20 cellular contexts compared by ENCODE assay signal in genomic region chr1:21312407-21312992, GRCh38. TPM values are rescaled to one million over a fixed set of nuclear protein-coding genes. Genes with fewer than 3 reads are reported as not detected.
DNase-seq lines count a peak whose midpoint lies in the region; ATAC-seq and TF ChIP-seq lines count a peak whose summit lies in the region.
"Had no signal": no experiment of that assay in that cellular context is flagged by ENCODE, and none has a peak within 500 bp of the region (broad histone marks: within the 10 kb centered on the region; RNA-seq: fewer than 3 reads in every experiment).

No MANE protein-coding gene starts in this region.

- H3K79me2 ChIP-seq in GM23248 (ENCODE audit: insufficient read depth), result peaks cover 41% of the 10 kb centered on the region

- TF ChIP-seq CTCF in WTC11 (IDR thresholded peaks at IDR 0.05), result no peak
- TF ChIP-seq CTCF in esophagus squamous epithelium (IDR thresholded peaks at IDR 0.05), result no peak
- TF ChIP-seq CTCF in sigmoid colon (IDR thresholded peaks at IDR 0.05), result no peak

- H3K4me1 ChIP-seq in GM23248 (ENCODE audit: insufficient read depth) (peaks cover 57% of the 10 kb centered on the region), esophagus squamous epithelium (peaks cover 27 to 92% (median 60%) of the 10 kb centered on the region in 3 donors), sigmoid colon (peaks cover 0 to 100% (median 98%) of the 10 kb centered on the region in 4 donors)

- no peak for TF ChIP-seq EP300 in sigmoid colon (IDR thresholded peaks at IDR 0.05)

- POLR2A ChIA-PET in WTC11 (lab: Charles Lee), result no interaction called here
- POLR2A ChIA-PET in activated CD8-positive, alpha-beta T cell treated with anti-CD3 and anti-CD28 coated beads, Interleukin-2, amount 10 ng/mL, durations not matched to agents 7 days and 5 days (lab: Charles Lee), result interaction anchor here (1.8 kb wide), 1 partner anchor 19 kb away, joined by 9 read pairs; no protein-coding TSS in a partner anchor

- H3K27ac ChIP-seq in GM23248 (peak overlapping the region; percentile 37), esophagus squamous epithelium (peak overlapping the region in 3 of 4 donors; percentile 86 to 94 (median 87)), sigmoid colon (peak overlapping the region in 3 of 4 donors; percentile 86 to 96 (median 96))
- H3K27ac ChIP-seq: SJCRH30, upper lobe of right lung had no signal

- DNase-seq in GM23248, result no peak
- DNase-seq in WTC11 (ENCODE audit: low spot score), result no peak
- DNase-seq in esophagus squamous epithelium (lab: John Stamatoyannopoulos, UW), result no peak
- DNase-seq in sigmoid colon, result peak; percentile 59
- no peak for DNase-seq in stimulated activated naive CD4-positive, alpha-beta T cell (lab: John Stamatoyannopoulos, UW)
- DNase-seq in activated CD8-positive, alpha-beta T cell treated with anti-CD3 and anti-CD28 coated beads, Interleukin-2, amount 10 ng/mL, durations not matched to agents 7 days and 5 days, result no peak
- DNase-seq: activated CD4-positive, alpha-beta T cell treated with anti-CD3 and anti-CD28 coated beads, Interleukin-2, amount 10 ng/mL, durations not matched to agents 24 days and 14 days; activated CD8-positive, alpha-beta memory T cell treated with anti-CD3 and anti-CD28 coated beads, Interleukin-2, amount 50 U/mL, for 4 hours; C1 segment of cervical spinal cord; NCI-H1105; NCI-H2029 treated with DMSO at 0.1 percent for 48 hours; NCI-H446 treated with DMSO at 0.1 percent for 48 hours; stimulated activated CD4-positive, alpha-beta T cell treated with anti-CD3 and anti-CD28 coated beads, Interleukin-4, amount 100 ng/mL, for 4 hours; stimulated activated naive CD8-positive, alpha-beta T cell treated with anti-CD3 and anti-CD28 coated beads, Interleukin-15, amount 100 ng/mL, for 72 hours; upper lobe of right lung had no signal

- H3K9me2 ChIP-seq in GM23248 (ENCODE audit: insufficient read depth), result no peaks in the 10 kb centered on the region

- no peak overlapping the region for H3K4me2 ChIP-seq in GM23248 (ENCODE audit: unreplicated experiment)

- CTCF ChIA-PET in WTC11 (lab: Charles Lee), result interaction anchor here (0.7 to 5.6 kb wide), 6 partner anchors 10 to 57 kb away, joined by 3 to 52 read pairs (median 8); no protein-coding TSS in a partner anchor
- CTCF ChIA-PET in activated CD8-positive, alpha-beta T cell treated with anti-CD3 and anti-CD28 coated beads, Interleukin-2, amount 10 ng/mL, durations not matched to agents 7 days and 5 days (lab: Charles Lee), result interaction anchor here (1.3 to 2.6 kb wide), 7 partner anchors 11 to 56 kb away, joined by 3 to 13 read pairs (median 4); no protein-coding TSS in a partner anchor

- H3K27me3 ChIP-seq in GM23248 (replicated peaks; ENCODE audit: insufficient read depth) (no peaks in the 10 kb centered on the region), esophagus squamous epithelium (no peaks in the 10 kb centered on the region), sigmoid colon (no peaks in the 10 kb centered on the region)
- H3K27me3 ChIP-seq: SJCRH30, upper lobe of right lung had no signal

- peaks cover 64% of the 10 kb centered on the region for H3K4me1 Mint-ChIP-seq in WTC11
- peaks cover 32% of the 10 kb centered on the region for H3K4me1 Mint-ChIP-seq in activated CD8-positive, alpha-beta T cell treated with anti-CD3 and anti-CD28 coated beads, Interleukin-2, amount 10 ng/mL, durations not matched to agents 7 days and 5 days (ENCODE audit: low read depth)

- no peaks in the 10 kb centered on the region for H3K27me3 Mint-ChIP-seq in WTC11 (ENCODE audit: low read depth)
- H3K27me3 Mint-ChIP-seq in activated CD8-positive, alpha-beta T cell treated with anti-CD3 and anti-CD28 coated beads, Interleukin-2, amount 10 ng/mL, durations not matched to agents 7 days and 5 days (ENCODE audit: low read depth), result no peaks in the 10 kb centered on the region
- H3K27me3 Mint-ChIP-seq: activated CD4-positive, alpha-beta T cell treated with anti-CD3 and anti-CD28 coated beads, Interleukin-2, amount 10 ng/mL, durations not matched to agents 24 days and 14 days; stimulated activated naive CD8-positive, alpha-beta T cell treated with anti-CD3 and anti-CD28 coated beads, Interleukin-15, amount 100 ng/mL, for 72 hours had no signal

- in situ Hi-C loops in GM23248 (cut with MboI), result no loop called here

- no peak overlapping the region for H3K27ac Mint-ChIP-seq in WTC11
- no peak overlapping the region for H3K27ac Mint-ChIP-seq in activated CD8-positive, alpha-beta T cell treated with anti-CD3 and anti-CD28 coated beads, Interleukin-2, amount 10 ng/mL, durations not matched to agents 7 days and 5 days
- H3K27ac Mint-ChIP-seq: activated CD4-positive, alpha-beta T cell treated with anti-CD3 and anti-CD28 coated beads, Interleukin-2, amount 10 ng/mL, durations not matched to agents 24 days and 14 days; T-helper 1 cell treated with Interleukin-12 subunit alpha and Interleukin-12 subunit beta and Interleukin-4 antibody, amounts not matched to agents 30 μg/mL and 1 μg/mL, for 36 hours had no signal

- no peak overlapping the region for H3K4me3 ChIP-seq in GM23248
- H3K4me3 ChIP-seq in esophagus squamous epithelium, result no peak overlapping the region
- no peak overlapping the region for H3K4me3 ChIP-seq in sigmoid colon
- H3K4me3 ChIP-seq: lung, SJCRH30, upper lobe of right lung had no signal

- H3K4me3 Mint-ChIP-seq in WTC11, result no peak overlapping the region
- no peak overlapping the region for H3K4me3 Mint-ChIP-seq in activated CD8-positive, alpha-beta T cell treated with anti-CD3 and anti-CD28 coated beads, Interleukin-2, amount 10 ng/mL, durations not matched to agents 7 days and 5 days
- H3K4me3 Mint-ChIP-seq: activated CD4-positive, alpha-beta T cell treated with anti-CD3 and anti-CD28 coated beads, Interleukin-2, amount 10 ng/mL, durations not matched to agents 24 days and 14 days; stimulated activated naive CD8-positive, alpha-beta T cell treated with anti-CD3 and anti-CD28 coated beads, Interleukin-15, amount 100 ng/mL, for 72 hours; T-helper 1 cell treated with Interleukin-12 subunit alpha and Interleukin-12 subunit beta and Interleukin-4 antibody, amounts not matched to agents 30 μg/mL and 1 μg/mL, for 36 hours had no signal

- no peak for TF ChIP-seq POLR2A in esophagus squamous epithelium (IDR thresholded peaks at IDR 0.05)
- no peak for TF ChIP-seq POLR2A in sigmoid colon (IDR thresholded peaks at IDR 0.05)

- H3K9ac ChIP-seq in GM23248, result no peak overlapping the region

- 0 out of 2 replicates have a peak, but pooled peaks cover 3% of the 10 kb centered on the region for H3K36me3 Mint-ChIP-seq in WTC11
- peaks cover 28% of the 10 kb centered on the region for H3K36me3 Mint-ChIP-seq in activated CD8-positive, alpha-beta T cell treated with anti-CD3 and anti-CD28 coated beads, Interleukin-2, amount 10 ng/mL, durations not matched to agents 7 days and 5 days (ENCODE audit: low read depth)

- no peaks in the 10 kb centered on the region for H3K9me3 ChIP-seq in GM23248 (ENCODE audit: low read depth)
- no peaks in the 10 kb centered on the region for H3K9me3 ChIP-seq in esophagus squamous epithelium
- H3K9me3 ChIP-seq in sigmoid colon, result no peaks in the 10 kb centered on the region
- H3K9me3 ChIP-seq: SJCRH30, upper lobe of right lung had no signal

- no peak overlapping the region for H2AFZ ChIP-seq in GM23248

- ATAC-seq in WTC11 (no peak), esophagus mucosa (no peak), GM19351 (IDR thresholded peaks at IDR 0.05; ENCODE audit: unreplicated experiment) (no peak)
- ATAC-seq in activated CD8-positive, alpha-beta T cell treated with anti-CD3 and anti-CD28 coated beads, Interleukin-2, amount 10 ng/mL, durations not matched to agents 7 days and 5 days, result no peak
- ATAC-seq: stimulated activated naive CD8-positive, alpha-beta T cell treated with anti-CD3 and anti-CD28 coated beads, Interleukin-15, amount 100 ng/mL, for 72 hours; upper lobe of right lung had no signal

- peaks cover 46% of the 10 kb centered on the region for H3F3A ChIP-seq in GM23248 (ENCODE audit: insufficient read depth)

- H3K9me3 Mint-ChIP-seq in WTC11, result no peaks in the 10 kb centered on the region
- no peaks in the 10 kb centered on the region for H3K9me3 Mint-ChIP-seq in activated CD8-positive, alpha-beta T cell treated with anti-CD3 and anti-CD28 coated beads, Interleukin-2, amount 10 ng/mL, durations not matched to agents 7 days and 5 days (ENCODE audit: insufficient read depth)
- H3K9me3 Mint-ChIP-seq: activated CD4-positive, alpha-beta T cell treated with anti-CD3 and anti-CD28 coated beads, Interleukin-2, amount 10 ng/mL, durations not matched to agents 24 days and 14 days; T-helper 1 cell treated with Interleukin-12 subunit alpha and Interleukin-12 subunit beta and Interleukin-4 antibody, amounts not matched to agents 30 μg/mL and 1 μg/mL, for 36 hours had no signal

- intact Hi-C loops in esophagus squamous epithelium (cut with DNase I), result no loop called here
- intact Hi-C loops in sigmoid colon (cut with DNase I), result no loop called here

- 81 to 90% methylated on average over 4 of the region's 4 CpGs for WGBS in GM23248 (ENCODE audit: low coverage in 1 of 2, low lambda C conversion rate in 2 of 2, missing lambda C conversion rate in 2 of 2), 2 experiments
- 82 to 97% methylated on average over 4 of the region's 4 CpGs for WGBS in esophagus squamous epithelium, 2 donors
- 91 to 93% methylated on average over 4 of the region's 4 CpGs for WGBS in sigmoid colon, 2 donors

- H3K36me3 ChIP-seq in GM23248 (ENCODE audit: low read depth) (no peaks in the 10 kb centered on the region), esophagus squamous epithelium (no peaks in the 10 kb centered on the region), sigmoid colon (no peaks in the 10 kb centered on the region)
- H3K36me3 ChIP-seq: SJCRH30, upper lobe of right lung had no signal

- no peaks in the 10 kb centered on the region for H4K20me1 ChIP-seq in GM23248 (ENCODE audit: insufficient read depth)

TF ChIP-seq in WTC11, 78 proteins besides CTCF, POLR2A, EP300 and RAD21:
- TF ChIP-seq GABPB1 (CRISPR knock-in tag; IDR thresholded peaks at IDR 0.05), result 0 out of 2 replicates have a peak, but pooled peaks have one; percentile 45
- no peak for TF ChIP-seq GRHL2 (CRISPR knock-in tag; IDR thresholded peaks at IDR 0.05; ENCODE audit: insufficient replicate concordance, severe bottlenecking)

RNA-seq across cellular contexts. Expression of gene ECE1, which starts 22.2 kb away (rescaled TPM):
- total RNA-seq in GM23248 (2014; rRNA removed; shearing (Covaris generic)), result 100 and 124 TPM in 2 replicates
- 82.3 and 84.2 TPM in 2 replicates for polyA plus RNA-seq in GM23248 (2016; fragmentation: Nextera tagmentation; extraction: Ambion mirVana)
- total RNA-seq in WTC11 (2021), result 40.6 to 45.0 TPM (median 42.0 TPM) in 3 replicates
- total RNA-seq in esophagus squamous epithelium, result 10 to 100 TPM; 11.3 to 42.2 (median 24.1) TPM
- 100 to 1,000 TPM in 1 of 4 donors, 10 to 100 TPM in 3; 62.9 to 112 (median 80.8) TPM for total RNA-seq in sigmoid colon
- 10 to 100 TPM; 10.2 to 73.8 (median 13.6) TPM for polyA plus RNA-seq in sigmoid colon
- total RNA-seq in esophagus mucosa, result 18.2 TPM
- 10 to 100 TPM; 70.9 to 72.5 TPM for total RNA-seq in activated CD8-positive, alpha-beta T cell treated with anti-CD3 and anti-CD28 coated beads, Interleukin-2, amount 10 ng/mL, durations not matched to agents 7 days and 5 days

Comparison
In these comparisons a context has a peak if more than half of its experiments do, and no peak if none do; other contexts are left out.
1. H3K27ac ChIP-seq: peak in every context shown above with its lines; median percentile 96 in sigmoid colon; 87 in esophagus squamous epithelium; 37 in GM23248.